2 cellular contexts compared by ENCODE assay signal in genomic region chr6:33456156-33456555, GRCh38.
A peak's percentile ranks its signal among the peaks of the same experiment; 100 is the strongest.
TF ChIP-seq lines count a peak whose summit lies in the region.

No MANE protein-coding gene starts in this region.

TF ChIP-seq in HepG2, 621 proteins besides CTCF, POLR2A, EP300 and RAD21:
- TF ChIP-seq AGO2 (optimal IDR thresholded peaks at IDR 0.05; ENCODE audit: low read depth, low read length) (peak; percentile 47), RBAK (CRISPR knock-in tag; IDR thresholded peaks at IDR 0.05) (no peak)

TF ChIP-seq in WTC11, 78 proteins besides CTCF, POLR2A, EP300 and RAD21:
- TF ChIP-seq ZNF532 (CRISPR knock-in tag; IDR thresholded peaks at IDR 0.05; ENCODE audit: borderline replicate concordance) (no peak), GRHL2 (CRISPR knock-in tag; IDR thresholded peaks at IDR 0.05; ENCODE audit: insufficient replicate concordance, severe bottlenecking) (no peak)
